In genomic region chr1:156368157-156368658, GRCh38 we compare ENCODE assay signal across 1 cellular context.
TF ChIP-seq lines count a peak whose summit lies in the region.

No MANE protein-coding gene starts in this region.

TF ChIP-seq in HepG2, 621 proteins besides CTCF, POLR2A, EP300 and RAD21 (continued from another document and continues in another):
- TF ChIP-seq ZHX2 (IDR thresholded peaks at IDR 0.05; ENCODE audit: low read depth), result no peak
- TF ChIP-seq ZHX2 (CRISPR knock-in tag; IDR thresholded peaks at IDR 0.05; ENCODE audit: borderline replicate concordance), result no peak
- TF ChIP-seq ISL2 (CRISPR knock-in tag; IDR thresholded peaks at IDR 0.05), result 0 out of 2 replicates have a peak, but pooled peaks have one; percentile 24
- peak; percentile 63; the same call in 1 of the 2 replicates for TF ChIP-seq HNF1A (IDR thresholded peaks at IDR 0.05; ENCODE audit: low read depth)
- peak; percentile 77; the same call in 1 of the 2 replicates for TF ChIP-seq HNF1A (CRISPR knock-in tag; IDR thresholded peaks at IDR 0.05; ENCODE audit: borderline replicate concordance)
- 0 out of 2 replicates have a peak, but pooled peaks have one; percentile 23 for TF ChIP-seq MTF1 (CRISPR knock-in tag; IDR thresholded peaks at IDR 0.05)
- peak; percentile 39 for TF ChIP-seq IRF2 (CRISPR knock-in tag; IDR thresholded peaks at IDR 0.05)
- no peak for TF ChIP-seq MAFK (conservative IDR thresholded peaks at IDR 0.05 in 1 of 2, IDR thresholded peaks at IDR 0.05 in 1 of 2; ENCODE audit: low read length in 2 of 2)
- TF ChIP-seq EED (CRISPR knock-in tag; IDR thresholded peaks at IDR 0.05), result no peak
- TF ChIP-seq PAX8 (CRISPR knock-in tag; IDR thresholded peaks at IDR 0.05; ENCODE audit: borderline replicate concordance), result no peak
- no peak for TF ChIP-seq ZNF280D (CRISPR knock-in tag; IDR thresholded peaks at IDR 0.05)
- TF ChIP-seq POGK (CRISPR knock-in tag; conservative IDR thresholded peaks at IDR 0.05), result 0 out of 2 replicates have a peak, but pooled peaks have one; percentile 15
- peak; percentile 70; the same call in 1 of the 2 replicates for TF ChIP-seq FOXC1 (CRISPR knock-in tag; IDR thresholded peaks at IDR 0.05; ENCODE audit: borderline replicate concordance)
- no peak for TF ChIP-seq ZFP1 (CRISPR knock-in tag; IDR thresholded peaks at IDR 0.05)
- TF ChIP-seq GTF3A (CRISPR knock-in tag; conservative IDR thresholded peaks at IDR 0.05), result no peak
- peak; percentile 96 for TF ChIP-seq ZNF770 (CRISPR knock-in tag; IDR thresholded peaks at IDR 0.05)
- no peak for TF ChIP-seq USF2 (IDR thresholded peaks at IDR 0.05; ENCODE audit: low read depth, low read length)
- no peak for TF ChIP-seq USF2 (CRISPR knock-in tag; IDR thresholded peaks at IDR 0.05; ENCODE audit: borderline replicate concordance)
- no peak for TF ChIP-seq ZNF614 (CRISPR knock-in tag; IDR thresholded peaks at IDR 0.05; ENCODE audit: borderline replicate concordance)
- no peak for TF ChIP-seq AGO1 (IDR thresholded peaks at IDR 0.05; ENCODE audit: low read depth, low read length, poor library complexity, severe bottlenecking)
- TF ChIP-seq SRF (IDR thresholded peaks at IDR 0.05; ENCODE audit: low read depth, low read length), result no peak
- TF ChIP-seq ZBTB46 (CRISPR knock-in tag; IDR thresholded peaks at IDR 0.05; ENCODE audit: borderline replicate concordance), result no peak
- no peak for TF ChIP-seq CERS6 (CRISPR knock-in tag; IDR thresholded peaks at IDR 0.05)
- TF ChIP-seq ISX (CRISPR knock-in tag; conservative IDR thresholded peaks at IDR 0.05), result no peak
- no peak for TF ChIP-seq DRAP1 (CRISPR knock-in tag; IDR thresholded peaks at IDR 0.05)
- no peak for TF ChIP-seq CC2D1A (CRISPR knock-in tag; IDR thresholded peaks at IDR 0.05)
- no peak for TF ChIP-seq THAP11 (CRISPR knock-in tag; IDR thresholded peaks at IDR 0.05)
